Comparison of ENCODE assay signal across 11 cellular contexts in genomic region chr11:19164881-19165280, GRCh38. TPM values are rescaled to one million over a fixed set of nuclear protein-coding genes. Genes with fewer than 3 reads are reported as not detected.
"Had no signal": no experiment of that assay in that cellular context is flagged by ENCODE, and none has a peak within 500 bp of the region (broad histone marks: within the 10 kb centered on the region; RNA-seq: fewer than 3 reads in every experiment).

No MANE protein-coding gene starts in this region.

- H3K9me3 Mint-ChIP-seq: HFFc6 had no signal

- H3K27ac Mint-ChIP-seq: HFFc6 had no signal

- H3K4me3 Mint-ChIP-seq: HFFc6 had no signal

- ATAC-seq: HCT116, K562 had no signal

- FAIRE-seq: HTR-8/SVneo, K562 had no signal

- DNase-seq: GM23248, GOT3, H7, HFFc6, IMR-90, KG1 had no signal

RNA-seq across cellular contexts. Expression of gene CSRP3, which starts 36.9 kb away (rescaled TPM):
- total RNA-seq: GM23248, H4, H7, HFFc6, HT-29, IMR-90 had no signal
- polyA plus RNA-seq: GM23248, IMR-90, K562 had no signal
